In the genomic region with DNA sequence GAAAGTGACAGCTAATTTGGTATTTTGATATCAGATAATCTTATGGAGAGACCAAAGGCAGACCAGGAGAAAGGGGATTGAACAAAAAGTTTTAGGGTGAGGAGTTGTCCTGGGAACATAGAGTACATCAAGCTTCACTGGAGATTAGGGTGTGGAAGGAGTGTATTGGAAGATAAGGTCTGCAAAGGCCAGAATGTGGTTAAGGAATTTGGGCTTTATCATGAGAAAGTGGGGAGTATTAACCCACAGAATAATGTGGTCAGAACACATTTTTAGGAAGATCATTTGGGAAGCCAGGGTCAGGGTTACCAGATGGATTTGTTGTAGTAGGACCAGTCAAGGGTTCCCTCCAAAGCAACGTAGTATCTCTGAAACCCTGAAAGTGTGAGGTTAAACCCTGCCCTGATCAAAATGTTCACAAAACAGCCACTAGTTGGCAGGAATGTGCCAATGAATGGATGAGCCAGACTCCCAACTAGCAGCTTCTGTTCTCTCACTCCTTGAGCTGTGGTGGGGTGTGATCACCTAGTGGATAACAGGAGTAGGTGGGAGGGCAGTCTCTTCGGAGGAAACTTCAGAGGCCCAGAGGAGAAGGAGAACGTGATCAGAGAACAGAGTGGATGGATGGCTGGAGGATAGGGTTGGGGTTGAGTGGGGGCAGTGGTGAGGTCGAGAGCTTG, we compare ENCODE assay signal across 1 cellular context.
TF ChIP-seq lines count a peak whose summit lies in the region.

No MANE protein-coding gene starts in this region.

TF ChIP-seq in HEK293, 187 proteins besides CTCF, POLR2A, EP300 and RAD21 (continued from another document):
- TF ChIP-seq, protein P1, sequence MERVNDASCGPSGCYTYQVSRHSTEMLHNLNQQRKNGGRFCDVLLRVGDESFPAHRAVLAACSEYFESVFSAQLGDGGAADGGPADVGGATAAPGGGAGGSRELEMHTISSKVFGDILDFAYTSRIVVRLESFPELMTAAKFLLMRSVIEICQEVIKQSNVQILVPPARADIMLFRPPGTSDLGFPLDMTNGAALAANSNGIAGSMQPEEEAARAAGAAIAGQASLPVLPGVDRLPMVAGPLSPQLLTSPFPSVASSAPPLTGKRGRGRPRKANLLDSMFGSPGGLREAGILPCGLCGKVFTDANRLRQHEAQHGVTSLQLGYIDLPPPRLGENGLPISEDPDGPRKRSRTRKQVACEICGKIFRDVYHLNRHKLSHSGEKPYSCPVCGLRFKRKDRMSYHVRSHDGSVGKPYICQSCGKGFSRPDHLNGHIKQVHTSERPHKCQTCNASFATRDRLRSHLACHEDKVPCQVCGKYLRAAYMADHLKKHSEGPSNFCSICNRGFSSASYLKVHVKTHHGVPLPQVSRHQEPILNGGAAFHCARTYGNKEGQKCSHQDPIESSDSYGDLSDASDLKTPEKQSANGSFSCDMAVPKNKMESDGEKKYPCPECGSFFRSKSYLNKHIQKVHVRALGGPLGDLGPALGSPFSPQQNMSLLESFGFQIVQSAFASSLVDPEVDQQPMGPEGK (tag by site-specific recombination; IDR thresholded peaks at IDR 0.05) = peak; percentile 62; the same call in 1 of the 2 replicates
- TF ChIP-seq ZNF184 (tag by site-specific recombination; IDR thresholded peaks at IDR 0.05) = no peak
- peak; percentile 57; the same call in 1 of the 2 replicates for TF ChIP-seq ZEB2 (tag by site-specific recombination; IDR thresholded peaks at IDR 0.05)
- peak; percentile 100 for TF ChIP-seq ZBTB17 (tag by site-specific recombination; IDR thresholded peaks at IDR 0.05)
- TF ChIP-seq OSR2 (tag by site-specific recombination; IDR thresholded peaks at IDR 0.05) = 0 out of 2 replicates have a peak, but pooled peaks have one; percentile 31
- TF ChIP-seq, protein P2, sequence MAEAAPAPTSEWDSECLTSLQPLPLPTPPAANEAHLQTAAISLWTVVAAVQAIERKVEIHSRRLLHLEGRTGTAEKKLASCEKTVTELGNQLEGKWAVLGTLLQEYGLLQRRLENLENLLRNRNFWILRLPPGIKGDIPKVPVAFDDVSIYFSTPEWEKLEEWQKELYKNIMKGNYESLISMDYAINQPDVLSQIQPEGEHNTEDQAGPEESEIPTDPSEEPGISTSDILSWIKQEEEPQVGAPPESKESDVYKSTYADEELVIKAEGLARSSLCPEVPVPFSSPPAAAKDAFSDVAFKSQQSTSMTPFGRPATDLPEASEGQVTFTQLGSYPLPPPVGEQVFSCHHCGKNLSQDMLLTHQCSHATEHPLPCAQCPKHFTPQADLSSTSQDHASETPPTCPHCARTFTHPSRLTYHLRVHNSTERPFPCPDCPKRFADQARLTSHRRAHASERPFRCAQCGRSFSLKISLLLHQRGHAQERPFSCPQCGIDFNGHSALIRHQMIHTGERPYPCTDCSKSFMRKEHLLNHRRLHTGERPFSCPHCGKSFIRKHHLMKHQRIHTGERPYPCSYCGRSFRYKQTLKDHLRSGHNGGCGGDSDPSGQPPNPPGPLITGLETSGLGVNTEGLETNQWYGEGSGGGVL (tag by site-specific recombination; IDR thresholded peaks at IDR 0.05) = 0 out of 2 replicates have a peak, but pooled peaks have one; percentile 8
TF ChIP-seq in HEK293: peak in this region for 21.
